Comparison of ENCODE assay signal across 8 cellular contexts in genomic region chr14:22570132-22570949, GRCh38. TPM values are rescaled to one million over a fixed set of nuclear protein-coding genes. Genes with fewer than 3 reads are reported as not detected.
A peak's percentile ranks its signal among the peaks of the same experiment; 100 is the strongest.
DNase-seq lines count a peak whose midpoint lies in the region; ATAC-seq and TF ChIP-seq lines count a peak whose summit lies in the region.

No MANE protein-coding gene starts in this region.

- H3K4me1 ChIP-seq in right cardiac atrium (ENCODE audit: control insufficient read depth, insufficient read depth, low read length), result peaks cover 2% of the 10 kb centered on the region

- DNase-seq in NCI-H146 treated with DMSO at 0.1 percent for 48 hours (lab: John Stamatoyannopoulos, UW; ENCODE audit: unreplicated experiment) (peak; percentile 54), SW480 (ENCODE audit: low spot score) (peak; percentile 92), amniotic epithelial cell (ENCODE audit: low read depth) (peak; percentile 70), right cardiac atrium (peak in 2 of 3 donors; percentile 50 to 80), retinal pigment epithelial cell (ENCODE audit: low read depth) (no peak)

- TF ChIP-seq CTCF in 22Rv1 (IDR thresholded peaks at IDR 0.05), result peak; percentile 82
- peak; percentile 70 for TF ChIP-seq CTCF in retinal pigment epithelial cell (conservative IDR thresholded peaks at IDR 0.05; ENCODE audit: low read depth, low read length)

- H3K27ac ChIP-seq in 22Rv1, result no peak overlapping the region
- peak overlapping the region; percentile 3 for H3K27ac ChIP-seq in right cardiac atrium (ENCODE audit: low read length)

- H3K9me3 ChIP-seq in right cardiac atrium (ENCODE audit: control insufficient read depth, low read length), result no peaks in the 10 kb centered on the region

- peak; percentile 73 for ATAC-seq in GM18498 (IDR thresholded peaks at IDR 0.05; ENCODE audit: unreplicated experiment)
- peak; percentile 70 for ATAC-seq in HG02943 (IDR thresholded peaks at IDR 0.05; ENCODE audit: low read depth, unreplicated experiment)
- ATAC-seq in right cardiac atrium, result peak; percentile 65 to 72

- H3K4me3 ChIP-seq in right cardiac atrium (ENCODE audit: low read length) (no peak overlapping the region), retinal pigment epithelial cell (ENCODE audit: low read length) (no peak overlapping the region)

- H3K27me3 ChIP-seq in right cardiac atrium (ENCODE audit: control insufficient read depth, insufficient read depth), result no peaks in the 10 kb centered on the region

- intact Hi-C loops in right cardiac atrium (cut with DNase I), result loop anchor here in 2 of 4 donors (5.0 to 10.0 kb wide), 2 partner anchors 82 to 84 kb away; no protein-coding TSS in a partner anchor

- WGBS in right cardiac atrium, result 25% methylated on average over 8 of the region's 8 CpGs

RNA-seq across cellular contexts. Expression of gene DAD1, which starts 18.7 kb away (rescaled TPM):
- 100 to 1,000 TPM; 122 to 168 (median 158) TPM for total RNA-seq in right cardiac atrium
- polyA plus RNA-seq in right cardiac atrium, result 220 TPM

RNA-seq across cellular contexts. Expression of gene ABHD4, which starts 27.8 kb away (rescaled TPM):
- total RNA-seq in right cardiac atrium, result 10 to 100 TPM; 29.7 to 40.9 (median 36.9) TPM
- 20.3 TPM for polyA plus RNA-seq in right cardiac atrium
